In genomic region chr11:130601141-130601540, GRCh38 we compare ENCODE assay signal across 9 cellular contexts.
DNase-seq lines count a peak whose midpoint lies in the region; ATAC-seq and TF ChIP-seq lines count a peak whose summit lies in the region.
"Had no signal": no experiment of that assay in that cellular context is flagged by ENCODE, and none has a peak within 500 bp of the region (broad histone marks: within the 10 kb centered on the region; RNA-seq: fewer than 3 reads in every experiment).

No MANE protein-coding gene starts in this region.

- intact Hi-C loops in esophagus squamous epithelium (cut with DNase I): no loop called here
- intact Hi-C loops in upper lobe of right lung (cut with DNase I): no loop called here
- intact Hi-C loops in CD4-positive, alpha-beta T cell (cut with DNase I, micrococcal nuclease): loop anchor here in 1 of 2 experiments (1.0 kb wide), 1 partner anchor 16 kb away; no protein-coding TSS in a partner anchor

- H3K4me1 Mint-ChIP-seq in natural killer cell treated with Interleukin-12 subunit alpha and Interleukin-12 subunit beta and Interleukin-15 and Interleukin-18, amount 100 ng/mL, for 72 hours (ENCODE audit: low read depth in 2 of 2): no peaks in the 10 kb centered on the region
- H3K4me1 Mint-ChIP-seq in CD4-positive, alpha-beta T cell (ENCODE audit: low read depth): no peaks in the 10 kb centered on the region

- DNase-seq in LHCN-M2 (ENCODE audit: low read depth): peak; percentile 36
- DNase-seq in esophagus squamous epithelium (lab: John Stamatoyannopoulos, UW): no peak
- DNase-seq in medulla oblongata (ENCODE audit: extremely low spot score): peak; percentile 51
- no peak for DNase-seq in upper lobe of right lung
- no peak for DNase-seq in natural killer cell treated with Interleukin-12 subunit alpha and Interleukin-12 subunit beta and Interleukin-15 and Interleukin-18, amount 100 ng/mL, for 72 hours (ENCODE audit: low spot score)
- DNase-seq in CD4-positive, alpha-beta T cell: no peak

- H3K9me3 ChIP-seq in esophagus squamous epithelium (no peaks in the 10 kb centered on the region), upper lobe of right lung (no peaks in the 10 kb centered on the region)
- H3K9me3 ChIP-seq in CD4-positive, alpha-beta T cell (ENCODE audit: control insufficient read depth, low read length): no peaks in the 10 kb centered on the region

- no peak overlapping the region for H3K27ac Mint-ChIP-seq in natural killer cell treated with Interleukin-12 subunit alpha and Interleukin-12 subunit beta and Interleukin-15 and Interleukin-18, amount 100 ng/mL, for 72 hours
- no peak overlapping the region for H3K27ac Mint-ChIP-seq in CD4-positive, alpha-beta T cell

- no peaks in the 10 kb centered on the region for H3K36me3 ChIP-seq in esophagus squamous epithelium
- no peaks in the 10 kb centered on the region for H3K36me3 ChIP-seq in upper lobe of right lung

- H3K4me3 Mint-ChIP-seq in natural killer cell treated with Interleukin-12 subunit alpha and Interleukin-12 subunit beta and Interleukin-15 and Interleukin-18, amount 100 ng/mL, for 72 hours: no peak overlapping the region
- no peak overlapping the region for H3K4me3 Mint-ChIP-seq in CD4-positive, alpha-beta T cell
- H3K4me3 Mint-ChIP-seq: neural crest cell had no signal

- no peaks in the 10 kb centered on the region for H3K27me3 ChIP-seq in esophagus squamous epithelium
- H3K27me3 ChIP-seq in upper lobe of right lung: no peaks in the 10 kb centered on the region
- H3K27me3 ChIP-seq in CD4-positive, alpha-beta T cell (ENCODE audit: control insufficient read depth, insufficient read depth, low read length): no peaks in the 10 kb centered on the region

- no peaks in the 10 kb centered on the region for H3K36me3 Mint-ChIP-seq in natural killer cell treated with Interleukin-12 subunit alpha and Interleukin-12 subunit beta and Interleukin-15 and Interleukin-18, amount 100 ng/mL, for 72 hours
- no peaks in the 10 kb centered on the region for H3K36me3 Mint-ChIP-seq in CD4-positive, alpha-beta T cell (ENCODE audit: low read depth)

- H3K4me3 ChIP-seq in esophagus squamous epithelium (no peak overlapping the region), upper lobe of right lung (no peak overlapping the region)

- no peaks in the 10 kb centered on the region for H3K9me3 Mint-ChIP-seq in natural killer cell treated with Interleukin-12 subunit alpha and Interleukin-12 subunit beta and Interleukin-15 and Interleukin-18, amount 100 ng/mL, for 72 hours
- H3K9me3 Mint-ChIP-seq in CD4-positive, alpha-beta T cell: no peaks in the 10 kb centered on the region

- WGBS in esophagus squamous epithelium, 2 donors: 28 to 41% methylated on average over 8 of the region's 8 CpGs

- CTCF ChIA-PET in CD4-positive, alpha-beta T cell (lab: Charles Lee): no interaction called here

- no peak for TF ChIP-seq POLR2A in esophagus squamous epithelium (IDR thresholded peaks at IDR 0.05)

- POLR2A ChIA-PET in CD4-positive, alpha-beta T cell (lab: Charles Lee): no interaction called here

- peaks cover 0 to 6% of the 10 kb centered on the region in 2 donors for H3K27me3 Mint-ChIP-seq in natural killer cell treated with Interleukin-12 subunit alpha and Interleukin-12 subunit beta and Interleukin-15 and Interleukin-18, amount 100 ng/mL, for 72 hours
- H3K27me3 Mint-ChIP-seq in CD4-positive, alpha-beta T cell: no peaks in the 10 kb centered on the region

- H3K4me1 ChIP-seq in esophagus squamous epithelium: peaks cover 0 to 18% (median 0%) of the 10 kb centered on the region in 3 donors
- H3K4me1 ChIP-seq in upper lobe of right lung: peaks cover 5% of the 10 kb centered on the region

- H3K27ac ChIP-seq in esophagus squamous epithelium (peak overlapping the region; percentile 16 to 73 (median 57)), upper lobe of right lung (no peak overlapping the region)
- no peak overlapping the region for H3K27ac ChIP-seq in CD4-positive, alpha-beta T cell (ENCODE audit: low read depth, low read length)

- TF ChIP-seq CTCF in esophagus squamous epithelium (IDR thresholded peaks at IDR 0.05): no peak
- no peak for TF ChIP-seq CTCF in upper lobe of right lung (IDR thresholded peaks at IDR 0.05)
- TF ChIP-seq CTCF in CD4-positive, alpha-beta T cell (IDR thresholded peaks at IDR 0.05): no peak

- ATAC-seq in upper lobe of right lung: peak; percentile 71
- no peak for ATAC-seq in natural killer cell treated with Interleukin-12 subunit alpha and Interleukin-12 subunit beta and Interleukin-15 and Interleukin-18, amount 100 ng/mL, for 72 hours
- no peak for ATAC-seq in GM21515 (IDR thresholded peaks at IDR 0.05; ENCODE audit: unreplicated experiment)
- no peak for ATAC-seq in CD4-positive, alpha-beta T cell (ENCODE audit: poor library complexity)
- ATAC-seq in HG02938 (IDR thresholded peaks at IDR 0.05; ENCODE audit: unreplicated experiment): no peak

Comparison
In these comparisons a context has a peak if more than half of its experiments do, and no peak if none do; other contexts are left out.
1. DNase-seq: peak in LHCN-M2 (single experiment) and medulla oblongata (single experiment); none in esophagus squamous epithelium (single experiment), upper lobe of right lung (single experiment), natural killer cell treated with Interleukin-12 subunit alpha and Interleukin-12 subunit beta and Interleukin-15 and Interleukin-18, amount 100 ng/mL, for 72 hours (single experiment) and CD4-positive, alpha-beta T cell (0 of 10).
2. H3K27ac ChIP-seq: peak in esophagus squamous epithelium (4 of 4); none in upper lobe of right lung (single experiment) and CD4-positive, alpha-beta T cell (single experiment).